Comparison of ENCODE assay signal across 1 cellular context in the genomic region with DNA sequence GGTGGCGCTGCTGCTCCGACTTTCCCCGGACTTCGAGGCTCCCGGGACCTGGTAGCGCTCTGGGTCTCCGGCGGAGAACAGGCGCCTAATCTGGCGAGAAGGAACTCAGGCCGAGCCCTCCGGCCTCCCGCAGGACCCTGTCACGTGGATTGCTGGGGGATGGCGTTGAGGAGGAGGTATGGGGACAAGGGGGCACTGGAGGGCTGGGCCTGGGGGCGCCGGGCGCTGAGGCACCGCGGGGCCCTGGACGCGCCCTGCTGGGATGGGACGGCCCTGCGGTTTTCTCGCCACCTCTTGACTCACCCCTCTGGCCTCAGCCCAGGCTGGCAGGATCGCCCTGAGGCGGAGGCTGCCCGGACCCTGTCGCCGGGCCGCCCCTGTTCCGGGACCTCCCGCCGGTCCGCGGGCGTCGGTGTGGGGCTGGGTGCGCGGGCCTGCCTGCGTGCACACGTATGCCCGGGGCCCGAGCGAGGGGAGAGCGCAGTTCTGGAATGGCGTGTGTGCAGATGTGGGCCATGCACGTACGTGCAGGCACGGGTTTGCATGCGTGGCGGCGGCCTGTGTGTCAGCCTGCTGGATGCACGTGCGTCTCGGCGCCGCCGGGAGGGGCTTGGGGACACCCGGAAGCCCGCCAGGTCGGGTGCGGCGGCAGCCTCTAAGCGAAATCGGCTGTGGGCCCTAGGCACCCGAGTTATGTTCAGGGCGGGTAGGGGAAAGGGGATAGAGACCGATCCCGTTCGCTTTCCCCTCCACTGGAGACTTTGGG.
TF ChIP-seq lines count a peak whose summit lies in the region.

No MANE protein-coding gene starts in this region.

TF ChIP-seq in HepG2, 621 proteins besides CTCF, POLR2A, EP300 and RAD21 (continued from another document and continues in another):
- TF ChIP-seq GABPB1 (CRISPR knock-in tag; IDR thresholded peaks at IDR 0.05): peak; percentile 79
- no peak for TF ChIP-seq ZBTB39 (CRISPR knock-in tag; IDR thresholded peaks at IDR 0.05)
- no peak for TF ChIP-seq ZNF670 (CRISPR knock-in tag; IDR thresholded peaks at IDR 0.05; ENCODE audit: borderline replicate concordance)
- peak; percentile 31; the same call in 1 of the 2 replicates for TF ChIP-seq POLR2G (IDR thresholded peaks at IDR 0.05; ENCODE audit: low read depth, low read length)
- TF ChIP-seq ZNF337 (CRISPR knock-in tag; IDR thresholded peaks at IDR 0.05; ENCODE audit: borderline replicate concordance, low read depth): no peak
- TF ChIP-seq, protein P1, sequence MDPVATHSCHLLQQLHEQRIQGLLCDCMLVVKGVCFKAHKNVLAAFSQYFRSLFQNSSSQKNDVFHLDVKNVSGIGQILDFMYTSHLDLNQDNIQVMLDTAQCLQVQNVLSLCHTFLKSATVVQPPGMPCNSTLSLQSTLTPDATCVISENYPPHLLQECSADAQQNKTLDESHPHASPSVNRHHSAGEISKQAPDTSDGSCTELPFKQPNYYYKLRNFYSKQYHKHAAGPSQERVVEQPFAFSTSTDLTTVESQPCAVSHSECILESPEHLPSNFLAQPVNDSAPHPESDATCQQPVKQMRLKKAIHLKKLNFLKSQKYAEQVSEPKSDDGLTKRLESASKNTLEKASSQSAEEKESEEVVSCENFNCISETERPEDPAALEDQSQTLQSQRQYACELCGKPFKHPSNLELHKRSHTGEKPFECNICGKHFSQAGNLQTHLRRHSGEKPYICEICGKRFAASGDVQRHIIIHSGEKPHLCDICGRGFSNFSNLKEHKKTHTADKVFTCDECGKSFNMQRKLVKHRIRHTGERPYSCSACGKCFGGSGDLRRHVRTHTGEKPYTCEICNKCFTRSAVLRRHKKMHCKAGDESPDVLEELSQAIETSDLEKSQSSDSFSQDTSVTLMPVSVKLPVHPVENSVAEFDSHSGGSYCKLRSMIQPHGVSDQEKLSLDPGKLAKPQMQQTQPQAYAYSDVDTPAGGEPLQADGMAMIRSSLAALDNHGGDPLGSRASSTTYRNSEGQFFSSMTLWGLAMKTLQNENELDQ (CRISPR knock-in tag; IDR thresholded peaks at IDR 0.05; ENCODE audit: borderline replicate concordance): no peak
- no peak for TF ChIP-seq CENPX (CRISPR knock-in tag; IDR thresholded peaks at IDR 0.05)
- TF ChIP-seq DMAP1 (CRISPR knock-in tag; IDR thresholded peaks at IDR 0.05): peak; percentile 64; the same call in 1 of the 2 replicates
- TF ChIP-seq FOXK1 (CRISPR knock-in tag; IDR thresholded peaks at IDR 0.05; ENCODE audit: borderline replicate concordance, low read depth): peak; percentile 30; the same call in 1 of the 2 replicates
- peak; percentile 51; the same call in 1 of the 2 replicates for TF ChIP-seq TBX2 (CRISPR knock-in tag; IDR thresholded peaks at IDR 0.05; ENCODE audit: borderline replicate concordance)
- no peak; the same call in 1 of the 2 replicates for TF ChIP-seq WIZ (CRISPR knock-in tag; IDR thresholded peaks at IDR 0.05)
- TF ChIP-seq NR1H2 (CRISPR knock-in tag; IDR thresholded peaks at IDR 0.05; ENCODE audit: borderline replicate concordance, low read depth): 0 out of 2 replicates have a peak, but pooled peaks have one; percentile 24
- no peak for TF ChIP-seq CHD2 (IDR thresholded peaks at IDR 0.05; ENCODE audit: low read depth, low read length)
- no peak for TF ChIP-seq AHDC1 (CRISPR knock-in tag; IDR thresholded peaks at IDR 0.05; ENCODE audit: borderline replicate concordance)
- peak; percentile 72 for TF ChIP-seq ARNT2 (CRISPR knock-in tag; IDR thresholded peaks at IDR 0.05; ENCODE audit: low read depth)
- peak; percentile 80 for TF ChIP-seq TOPORS (CRISPR knock-in tag; IDR thresholded peaks at IDR 0.05)
- peak; percentile 69; the same call in 1 of the 2 replicates for TF ChIP-seq MXD4 (CRISPR knock-in tag; IDR thresholded peaks at IDR 0.05)
- TF ChIP-seq MXD1 (CRISPR knock-in tag; IDR thresholded peaks at IDR 0.05): peak; percentile 92; the same call in 1 of the 2 replicates
- TF ChIP-seq ARID2 (CRISPR knock-in tag; IDR thresholded peaks at IDR 0.05; ENCODE audit: borderline replicate concordance): 0 out of 2 replicates have a peak, but pooled peaks have one; percentile 55
- peak; percentile 67 for TF ChIP-seq HNRNPK (IDR thresholded peaks at IDR 0.05; ENCODE audit: low read depth, low read length, poor library complexity, severe bottlenecking)
- TF ChIP-seq ZNF83 (CRISPR knock-in tag; IDR thresholded peaks at IDR 0.05; ENCODE audit: borderline replicate concordance): no peak
- peak; percentile 96 for TF ChIP-seq AGO2 (optimal IDR thresholded peaks at IDR 0.05; ENCODE audit: low read depth, low read length)
- TF ChIP-seq ETS1 (CRISPR knock-in tag; IDR thresholded peaks at IDR 0.05): no peak
- 0 out of 2 replicates have a peak, but pooled peaks have one; percentile 19 for TF ChIP-seq CBFB (CRISPR knock-in tag; IDR thresholded peaks at IDR 0.05)
- no peak; the same call in 1 of the 2 replicates for TF ChIP-seq ATF3 (CRISPR knock-in tag; IDR thresholded peaks at IDR 0.05)
- TF ChIP-seq NR2C2 (CRISPR knock-in tag; IDR thresholded peaks at IDR 0.05; ENCODE audit: borderline replicate concordance): no peak
- TF ChIP-seq, protein P2, sequence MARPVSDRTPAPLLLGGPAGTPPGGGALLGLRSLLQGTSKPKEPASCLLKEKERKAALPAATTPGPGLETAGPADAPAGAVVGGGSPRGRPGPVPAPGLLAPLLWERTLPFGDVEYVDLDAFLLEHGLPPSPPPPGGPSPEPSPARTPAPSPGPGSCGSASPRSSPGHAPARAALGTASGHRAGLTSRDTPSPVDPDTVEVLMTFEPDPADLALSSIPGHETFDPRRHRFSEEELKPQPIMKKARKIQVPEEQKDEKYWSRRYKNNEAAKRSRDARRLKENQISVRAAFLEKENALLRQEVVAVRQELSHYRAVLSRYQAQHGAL (CRISPR knock-in tag; IDR thresholded peaks at IDR 0.05; ENCODE audit: not compliant biosample characterization): peak; percentile 26
- no peak for TF ChIP-seq ZFP36L2 (CRISPR knock-in tag; IDR thresholded peaks at IDR 0.05)
- no peak for TF ChIP-seq PHB2 (IDR thresholded peaks at IDR 0.05; ENCODE audit: partially characterized antibody)
- TF ChIP-seq TFE3 (CRISPR knock-in tag; IDR thresholded peaks at IDR 0.05): no peak
- peak; percentile 18; the same call in 1 of the 2 replicates for TF ChIP-seq PRMT3 (CRISPR knock-in tag; IDR thresholded peaks at IDR 0.05; ENCODE audit: borderline replicate concordance, low read depth)
- TF ChIP-seq ZFP36L1 (CRISPR knock-in tag; IDR thresholded peaks at IDR 0.05): no peak
- TF ChIP-seq ERF (CRISPR knock-in tag; IDR thresholded peaks at IDR 0.05): 0 out of 2 replicates have a peak, but pooled peaks have one; percentile 49
- peak; percentile 85; the same call in 1 of the 2 replicates for TF ChIP-seq SIN3A (IDR thresholded peaks at IDR 0.05; ENCODE audit: borderline replicate concordance, low read depth, low read length)
- TF ChIP-seq ZNF138 (CRISPR knock-in tag; IDR thresholded peaks at IDR 0.05; ENCODE audit: low read depth): 0 out of 2 replicates have a peak, but pooled peaks have one; percentile 3
- TF ChIP-seq SAP130 (CRISPR knock-in tag; IDR thresholded peaks at IDR 0.05; ENCODE audit: low read depth): peak; percentile 89
- TF ChIP-seq, protein P3, sequence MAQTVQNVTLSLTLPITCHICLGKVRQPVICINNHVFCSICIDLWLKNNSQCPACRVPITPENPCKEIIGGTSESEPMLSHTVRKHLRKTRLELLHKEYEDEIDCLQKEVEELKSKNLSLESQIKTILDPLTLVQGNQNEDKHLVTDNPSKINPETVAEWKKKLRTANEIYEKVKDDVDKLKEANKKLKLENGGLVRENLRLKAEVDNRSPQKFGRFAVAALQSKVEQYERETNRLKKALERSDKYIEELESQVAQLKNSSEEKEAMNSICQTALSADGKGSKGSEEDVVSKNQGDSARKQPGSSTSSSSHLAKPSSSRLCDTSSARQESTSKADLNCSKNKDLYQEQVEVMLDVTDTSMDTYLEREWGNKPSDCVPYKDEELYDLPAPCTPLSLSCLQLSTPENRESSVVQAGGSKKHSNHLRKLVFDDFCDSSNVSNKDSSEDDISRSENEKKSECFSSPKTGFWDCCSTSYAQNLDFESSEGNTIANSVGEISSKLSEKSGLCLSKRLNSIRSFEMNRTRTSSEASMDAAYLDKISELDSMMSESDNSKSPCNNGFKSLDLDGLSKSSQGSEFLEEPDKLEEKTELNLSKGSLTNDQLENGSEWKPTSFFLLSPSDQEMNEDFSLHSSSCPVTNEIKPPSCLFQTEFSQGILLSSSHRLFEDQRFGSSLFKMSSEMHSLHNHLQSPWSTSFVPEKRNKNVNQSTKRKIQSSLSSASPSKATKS (CRISPR knock-in tag; IDR thresholded peaks at IDR 0.05): no peak
- TF ChIP-seq ZNF841 (CRISPR knock-in tag; IDR thresholded peaks at IDR 0.05; ENCODE audit: borderline replicate concordance): no peak
- peak; percentile 20; the same call in 1 of the 2 replicates for TF ChIP-seq FOXC1 (CRISPR knock-in tag; IDR thresholded peaks at IDR 0.05; ENCODE audit: borderline replicate concordance)
